12 cellular contexts compared by ENCODE assay signal in the genomic region with DNA sequence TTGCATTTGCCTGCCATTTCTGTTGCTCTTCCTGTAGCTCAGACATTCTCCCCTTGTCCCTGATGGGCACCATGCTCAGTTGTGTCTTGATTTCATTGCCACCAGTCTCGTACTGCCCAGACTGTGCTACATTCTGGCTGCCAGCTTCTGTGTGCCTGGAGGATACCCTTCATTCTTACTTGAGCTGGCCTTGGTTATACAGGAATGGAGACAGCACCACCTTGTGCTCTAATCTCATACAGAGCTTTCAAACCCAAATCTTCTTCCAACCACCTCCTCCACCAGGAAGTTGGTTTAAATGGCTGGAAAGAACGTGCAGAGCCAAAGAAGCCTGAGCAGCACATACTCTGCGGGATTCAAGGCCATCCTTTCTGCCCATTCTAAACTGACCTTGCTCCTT.
DNase-seq lines count a peak whose midpoint lies in the region; ATAC-seq and TF ChIP-seq lines count a peak whose summit lies in the region.
"Had no signal": no experiment of that assay in that cellular context is flagged by ENCODE, and none has a peak within 500 bp of the region (broad histone marks: within the 10 kb centered on the region; RNA-seq: fewer than 3 reads in every experiment).

No MANE protein-coding gene starts in this region.

- H3K4me1 ChIP-seq in neural progenitor cell, result no peaks in the 10 kb centered on the region
- H3K4me1 ChIP-seq: Peyer's patch had no signal

- no peaks in the 10 kb centered on the region for H3K9me3 ChIP-seq in neural progenitor cell (ENCODE audit: low read depth)
- H3K9me3 ChIP-seq: Peyer's patch had no signal

- no peaks in the 10 kb centered on the region for H3K27me3 ChIP-seq in neural progenitor cell
- H3K27me3 ChIP-seq: Peyer's patch had no signal

- peak overlapping the region; percentile 55 for H3K27ac Mint-ChIP-seq in neural progenitor cell
- H3K27ac Mint-ChIP-seq: activated naive CD4-positive, alpha-beta T cell treated with anti-CD3 and anti-CD28 coated beads, Interleukin-2, amount 10 ng/mL, durations not matched to agents 7 days and 5 days; naive B cell had no signal

- no peaks in the 10 kb centered on the region for H3K9me3 Mint-ChIP-seq in neural progenitor cell
- no peaks in the 10 kb centered on the region for H3K9me3 Mint-ChIP-seq in activated T-cell treated with anti-CD3 and anti-CD28 coated beads, Interleukin-2, amount 50 U/mL, for 4 hours
- H3K9me3 Mint-ChIP-seq: activated naive CD4-positive, alpha-beta T cell treated with anti-CD3 and anti-CD28 coated beads, Interleukin-2, amount 10 ng/mL, durations not matched to agents 7 days and 5 days had no signal

- DNase-seq in GM12865 (ENCODE audit: low read depth) (peak; percentile 21), M059J (ENCODE audit: low read depth) (peak; percentile 66), neural progenitor cell (ENCODE audit: low spot score) (no peak), nucleus accumbens (lab: John Stamatoyannopoulos, UW) (no peak), mucosa of gallbladder (ENCODE audit: low spot score) (no peak)
- no peak for DNase-seq in activated T-cell treated with anti-CD3 and anti-CD28 coated beads, Interleukin-2, amount 50 U/mL, for 4 hours
- DNase-seq: activated naive CD4-positive, alpha-beta T cell treated with anti-CD3 and anti-CD28 coated beads, Interleukin-2, amount 10 ng/mL, durations not matched to agents 7 days and 5 days; effector CD4-positive, alpha-beta T cell; IMR-90; naive B cell; Peyer's patch had no signal

- H3K4me3 ChIP-seq in GM12865 (ENCODE audit: low read depth, low read length) (no peak overlapping the region), neural progenitor cell (no peak overlapping the region)
- H3K4me3 ChIP-seq: Peyer's patch had no signal

- H3K79me2 ChIP-seq in neural progenitor cell (ENCODE audit: low read depth), result no peaks in the 10 kb centered on the region

- no peak overlapping the region for H2AFZ ChIP-seq in neural progenitor cell (replicated peaks)

- H3K4me1 Mint-ChIP-seq in neural progenitor cell, result peaks cover 6% of the 10 kb centered on the region
- peaks cover 5% of the 10 kb centered on the region for H3K4me1 Mint-ChIP-seq in activated T-cell treated with anti-CD3 and anti-CD28 coated beads, Interleukin-2, amount 50 U/mL, for 4 hours (ENCODE audit: low read depth)
- H3K4me1 Mint-ChIP-seq: activated naive CD4-positive, alpha-beta T cell treated with anti-CD3 and anti-CD28 coated beads, Interleukin-2, amount 10 ng/mL, durations not matched to agents 7 days and 5 days had no signal

- no peak for ATAC-seq in activated T-cell treated with anti-CD3 and anti-CD28 coated beads, Interleukin-2, amount 50 U/mL, for 4 hours

- no peak overlapping the region for H3K4me3 Mint-ChIP-seq in neural progenitor cell
- no peak overlapping the region for H3K4me3 Mint-ChIP-seq in activated T-cell treated with anti-CD3 and anti-CD28 coated beads, Interleukin-2, amount 50 U/mL, for 4 hours
- H3K4me3 Mint-ChIP-seq: activated naive CD4-positive, alpha-beta T cell treated with anti-CD3 and anti-CD28 coated beads, Interleukin-2, amount 10 ng/mL, durations not matched to agents 7 days and 5 days; naive B cell had no signal

- H3K36me3 Mint-ChIP-seq in neural progenitor cell, result no peaks in the 10 kb centered on the region
- no peaks in the 10 kb centered on the region for H3K36me3 Mint-ChIP-seq in activated T-cell treated with anti-CD3 and anti-CD28 coated beads, Interleukin-2, amount 50 U/mL, for 4 hours (ENCODE audit: insufficient read depth)
- H3K36me3 Mint-ChIP-seq: activated naive CD4-positive, alpha-beta T cell treated with anti-CD3 and anti-CD28 coated beads, Interleukin-2, amount 10 ng/mL, durations not matched to agents 7 days and 5 days; naive B cell had no signal

- H3K27ac ChIP-seq in VCaP (no peak overlapping the region), neural progenitor cell (no peak overlapping the region)
- H3K27ac ChIP-seq: Peyer's patch had no signal

- TF ChIP-seq CTCF in GM12865 (IDR thresholded peaks at IDR 0.05; ENCODE audit: insufficient read depth, low read depth, low read length, missing control alignments) (peak; percentile 24), VCaP (conservative IDR thresholded peaks at IDR 0.05) (peak; percentile 72), neural progenitor cell (IDR thresholded peaks at IDR 0.05) (peak; percentile 30)

- no peaks in the 10 kb centered on the region for H3K36me3 ChIP-seq in neural progenitor cell
- H3K36me3 ChIP-seq: Peyer's patch had no signal

- no peak overlapping the region for H3K4me2 ChIP-seq in neural progenitor cell

- no peaks in the 10 kb centered on the region for H4K20me1 ChIP-seq in neural progenitor cell (ENCODE audit: low read depth)

- peaks cover 2% of the 10 kb centered on the region for H3K27me3 Mint-ChIP-seq in neural progenitor cell (ENCODE audit: insufficient read depth, low read depth)
- H3K27me3 Mint-ChIP-seq in activated T-cell treated with anti-CD3 and anti-CD28 coated beads, Interleukin-2, amount 50 U/mL, for 4 hours (ENCODE audit: low read depth), result peaks cover 21% of the 10 kb centered on the region

- no peak overlapping the region for H3K9ac ChIP-seq in neural progenitor cell

- H3F3A ChIP-seq in neural progenitor cell (ENCODE audit: low read depth), result no peaks in the 10 kb centered on the region

Comparison
In these comparisons a context has a peak if more than half of its experiments do, and no peak if none do; other contexts are left out.
1. DNase-seq: peak in GM12865 (single experiment) and M059J (single experiment); none in neural progenitor cell (single experiment), nucleus accumbens (0 of 56), mucosa of gallbladder (single experiment) and activated T-cell treated with anti-CD3 and anti-CD28 coated beads, Interleukin-2, amount 50 U/mL, for 4 hours (single experiment).
2. Peak in every context shown above with its lines, with median percentiles within 50 percentile points of each other: CTCF ChIP-seq.